17 cellular contexts compared by ENCODE assay signal in genomic region chr10:62186999-62187695, GRCh38.
DNase-seq lines count a peak whose midpoint lies in the region; ATAC-seq and TF ChIP-seq lines count a peak whose summit lies in the region.
"Had no signal": no experiment of that assay in that cellular context is flagged by ENCODE, and none has a peak within 500 bp of the region (broad histone marks: within the 10 kb centered on the region; RNA-seq: fewer than 3 reads in every experiment).

No MANE protein-coding gene starts in this region.

- no peak overlapping the region for H3K4me3 ChIP-seq in fibroblast of villous mesenchyme (ENCODE audit: low read depth, low read length)
- H3K4me3 ChIP-seq: GM23338, heart right ventricle, mucosa of descending colon, ovary, upper lobe of left lung had no signal

- ATAC-seq in GM19397 (IDR thresholded peaks at IDR 0.05; ENCODE audit: unreplicated experiment): no peak
- ATAC-seq in GM18873 (IDR thresholded peaks at IDR 0.05; ENCODE audit: low FRiP score, unreplicated experiment): no peak
- ATAC-seq: GM23338, mucosa of descending colon had no signal

- peak; percentile 42 for DNase-seq in activated CD4-positive, alpha-beta T cell treated with anti-CD3 and anti-CD28 coated beads for 48 hours
- no peak for DNase-seq in activated CD4-positive, alpha-beta T cell treated with anti-CD3 and anti-CD28 coated beads, Interleukin-2, amount 50 U/mL, for 1 hour
- peak; percentile 39 for DNase-seq in EH (ENCODE audit: low read depth)
- DNase-seq in fibroblast of villous mesenchyme (ENCODE audit: low read depth): peak; percentile 72
- DNase-seq in ureter (ENCODE audit: low spot score): no peak
- DNase-seq: activated CD8-positive, alpha-beta memory T cell treated with anti-CD3 and anti-CD28 coated beads for 24 hours; C1 segment of cervical spinal cord; heart right ventricle; mucosa of descending colon; NCI-H345; ovary; SHP77; upper lobe of left lung had no signal

- H3K4me1 Mint-ChIP-seq in activated naive CD8-positive, alpha-beta T cell (ENCODE audit: low read depth): peaks cover 62% of the 10 kb centered on the region

- no peaks in the 10 kb centered on the region for H3K36me3 Mint-ChIP-seq in activated naive CD8-positive, alpha-beta T cell

- H3K9me3 Mint-ChIP-seq in activated naive CD8-positive, alpha-beta T cell (ENCODE audit: low read depth): peaks cover 3% of the 10 kb centered on the region
- H3K9me3 Mint-ChIP-seq: GM23338 had no signal

- no peak for TF ChIP-seq CTCF in fibroblast of villous mesenchyme (IDR thresholded peaks at IDR 0.05; ENCODE audit: insufficient read depth, low read depth, low read length)

- peak overlapping the region; percentile 99 for H3K27ac Mint-ChIP-seq in activated naive CD8-positive, alpha-beta T cell
- H3K27ac Mint-ChIP-seq: GM23338 had no signal

- H3K27me3 Mint-ChIP-seq in activated naive CD8-positive, alpha-beta T cell: no peaks in the 10 kb centered on the region

- peak overlapping the region; percentile 54 for H3K4me3 Mint-ChIP-seq in activated naive CD8-positive, alpha-beta T cell
- H3K4me3 Mint-ChIP-seq: GM23338 had no signal

Comparison
In these comparisons a context has a peak if more than half of its experiments do, and no peak if none do; other contexts are left out.
1. DNase-seq: peak in activated CD4-positive, alpha-beta T cell treated with anti-CD3 and anti-CD28 coated beads for 48 hours (single experiment), EH (single experiment) and fibroblast of villous mesenchyme (single experiment); none in activated CD4-positive, alpha-beta T cell treated with anti-CD3 and anti-CD28 coated beads, Interleukin-2, amount 50 U/mL, for 1 hour (single experiment) and ureter (single experiment).